1 cellular context compared by ENCODE assay signal in genomic region chr2:144460981-144461766, GRCh38.
TF ChIP-seq lines count a peak whose summit lies in the region.

No MANE protein-coding gene starts in this region.

TF ChIP-seq in K562, 482 proteins besides CTCF, POLR2A, EP300 and RAD21 (continued from another document):
- TF ChIP-seq HMBOX1 (IDR thresholded peaks at IDR 0.05) (peak; percentile 23; the same call in 1 of the 2 replicates), KHSRP (IDR thresholded peaks at IDR 0.05) (0 out of 2 replicates have a peak, but pooled peaks have one; percentile 4), NFIC (IDR thresholded peaks at IDR 0.05) (0 out of 2 replicates have a peak, but pooled peaks have one; percentile 16), ELF1 (tag; IDR thresholded peaks at IDR 0.05) (no peak), ZNF57 (CRISPR knock-in tag; IDR thresholded peaks at IDR 0.05) (no peak), MECOM (CRISPR knock-in tag; IDR thresholded peaks at IDR 0.05) (no peak), POLR3G (IDR thresholded peaks at IDR 0.05; ENCODE audit: extremely low read depth, insufficient read length, insufficient replicate concordance) (no peak), SIRT6 (IDR thresholded peaks at IDR 0.05; ENCODE audit: low read depth, low read length) (no peak), MXD1 (CRISPR knock-in tag; IDR thresholded peaks at IDR 0.05; ENCODE audit: borderline replicate concordance, poor library complexity, severe bottlenecking) (no peak), HNRNPH1 (optimal IDR thresholded peaks at IDR 0.05; ENCODE audit: low read depth, low read length) (no peak), ATF7 (IDR thresholded peaks at IDR 0.05) (peak; percentile 36; the same call in 1 of the 2 replicates), CEBPB (tag; IDR thresholded peaks at IDR 0.05) (peak; percentile 80), CEBPG (CRISPR knock-in tag; IDR thresholded peaks at IDR 0.05) (peak; percentile 86), CEBPG (tag; conservative IDR thresholded peaks at IDR 0.05 in 1 of 2, IDR thresholded peaks at IDR 0.05 in 1 of 2) (peak; percentile 69 to 87), SOX6 (IDR thresholded peaks at IDR 0.05) (peak; percentile 52), MCM3 (IDR thresholded peaks at IDR 0.05) (no peak), MED1 (CRISPR knock-in tag; IDR thresholded peaks at IDR 0.05; ENCODE audit: borderline replicate concordance) (no peak), CAMTA2 (CRISPR knock-in tag; conservative IDR thresholded peaks at IDR 0.05) (no peak), EGR1 (conservative IDR thresholded peaks at IDR 0.05) (peak; percentile 45; the same call in 1 of the 2 replicates), POU5F1 (IDR thresholded peaks at IDR 0.05; ENCODE audit: borderline replicate concordance, low read depth, low read length, partially characterized antibody) (no peak), ZNF398 (CRISPR knock-in tag; IDR thresholded peaks at IDR 0.05) (no peak), AFF1 (IDR thresholded peaks at IDR 0.05; ENCODE audit: low read depth in 1 of 2, partially characterized antibody in 2 of 2) (no peak), NEUROD1 (IDR thresholded peaks at IDR 0.05; ENCODE audit: borderline replicate concordance, low read depth, low read length, partially characterized antibody) (peak; percentile 30), MEF2D (tag; conservative IDR thresholded peaks at IDR 0.05; ENCODE audit: low read depth) (no peak), NR2C2 (CRISPR knock-in tag; IDR thresholded peaks at IDR 0.05) (no peak), NR2C2 (tag; IDR thresholded peaks at IDR 0.05) (no peak), COPS2 (conservative IDR thresholded peaks at IDR 0.05) (no peak), EP400 (IDR thresholded peaks at IDR 0.05) (no peak), SRSF9 (IDR thresholded peaks at IDR 0.05; ENCODE audit: borderline replicate concordance, low read depth, low read length) (no peak), FOXM1 (IDR thresholded peaks at IDR 0.05; ENCODE audit: low read depth) (peak; percentile 65), FOXM1 (CRISPR knock-in tag; IDR thresholded peaks at IDR 0.05; ENCODE audit: low read depth) (no peak)
